ENCODE assay signal across 1 cellular context in genomic region chr11:34357646-34358257, GRCh38.
TF ChIP-seq lines count a peak whose summit lies in the region.

ABTB2 (minus strand) TSS chr11:34358010.

TF ChIP-seq in HepG2, 621 proteins besides CTCF, POLR2A, EP300 and RAD21 (continued from another document and continues in another):
- TF ChIP-seq USF2 (IDR thresholded peaks at IDR 0.05; ENCODE audit: low read depth, low read length) (no peak), USF2 (CRISPR knock-in tag; IDR thresholded peaks at IDR 0.05; ENCODE audit: borderline replicate concordance) (no peak), ZNF747 (CRISPR knock-in tag; IDR thresholded peaks at IDR 0.05; ENCODE audit: borderline replicate concordance) (no peak), SMYD3 (CRISPR knock-in tag; IDR thresholded peaks at IDR 0.05) (no peak), HIVEP1 (CRISPR knock-in tag; IDR thresholded peaks at IDR 0.05) (peak; percentile 61; the same call in 1 of the 2 replicates), ZNF335 (CRISPR knock-in tag; IDR thresholded peaks at IDR 0.05) (no peak), CBX5 (CRISPR knock-in tag; IDR thresholded peaks at IDR 0.05; ENCODE audit: borderline replicate concordance) (no peak), HCFC1 (IDR thresholded peaks at IDR 0.05; ENCODE audit: low read depth, low read length) (no peak), JDP2 (CRISPR knock-in tag; IDR thresholded peaks at IDR 0.05; ENCODE audit: borderline replicate concordance) (no peak; the same call in 1 of the 2 replicates), ZC3H13 (CRISPR knock-in tag; IDR thresholded peaks at IDR 0.05) (peak; percentile 76; the same call in 1 of the 2 replicates), ZNF746 (CRISPR knock-in tag; IDR thresholded peaks at IDR 0.05) (no peak), KDM5A (IDR thresholded peaks at IDR 0.05; ENCODE audit: borderline replicate concordance, low read length) (no peak), ZSCAN30 (CRISPR knock-in tag; IDR thresholded peaks at IDR 0.05) (no peak), TAF15 (IDR thresholded peaks at IDR 0.05; ENCODE audit: low read depth, low read length, poor library complexity, severe bottlenecking) (no peak), SCMH1 (CRISPR knock-in tag; IDR thresholded peaks at IDR 0.05; ENCODE audit: borderline replicate concordance) (no peak), DR1 (CRISPR knock-in tag; IDR thresholded peaks at IDR 0.05) (peak; percentile 91), ZNF280B (CRISPR knock-in tag; IDR thresholded peaks at IDR 0.05; ENCODE audit: borderline replicate concordance) (no peak), ZNF577 (CRISPR knock-in tag; IDR thresholded peaks at IDR 0.05; ENCODE audit: borderline replicate concordance, low read depth) (no peak), NR2F1 (CRISPR knock-in tag; IDR thresholded peaks at IDR 0.05) (no peak), FOXP4 (CRISPR knock-in tag; IDR thresholded peaks at IDR 0.05) (no peak), SALL2 (CRISPR knock-in tag; IDR thresholded peaks at IDR 0.05) (peak; percentile 31; the same call in 1 of the 2 replicates), TFDP1 (CRISPR knock-in tag; IDR thresholded peaks at IDR 0.05; ENCODE audit: borderline replicate concordance) (no peak), JARID2 (CRISPR knock-in tag; IDR thresholded peaks at IDR 0.05; ENCODE audit: insufficient replicate concordance) (no peak), ZNF343 (CRISPR knock-in tag; IDR thresholded peaks at IDR 0.05) (no peak), ZBTB38 (CRISPR knock-in tag; IDR thresholded peaks at IDR 0.05) (no peak), LRRFIP1 (CRISPR knock-in tag; conservative IDR thresholded peaks at IDR 0.05) (no peak), ZNF639 (CRISPR knock-in tag; conservative IDR thresholded peaks at IDR 0.05) (no peak), PAWR (CRISPR knock-in tag; IDR thresholded peaks at IDR 0.05; ENCODE audit: borderline replicate concordance) (no peak)
- TF ChIP-seq, protein P1, sequence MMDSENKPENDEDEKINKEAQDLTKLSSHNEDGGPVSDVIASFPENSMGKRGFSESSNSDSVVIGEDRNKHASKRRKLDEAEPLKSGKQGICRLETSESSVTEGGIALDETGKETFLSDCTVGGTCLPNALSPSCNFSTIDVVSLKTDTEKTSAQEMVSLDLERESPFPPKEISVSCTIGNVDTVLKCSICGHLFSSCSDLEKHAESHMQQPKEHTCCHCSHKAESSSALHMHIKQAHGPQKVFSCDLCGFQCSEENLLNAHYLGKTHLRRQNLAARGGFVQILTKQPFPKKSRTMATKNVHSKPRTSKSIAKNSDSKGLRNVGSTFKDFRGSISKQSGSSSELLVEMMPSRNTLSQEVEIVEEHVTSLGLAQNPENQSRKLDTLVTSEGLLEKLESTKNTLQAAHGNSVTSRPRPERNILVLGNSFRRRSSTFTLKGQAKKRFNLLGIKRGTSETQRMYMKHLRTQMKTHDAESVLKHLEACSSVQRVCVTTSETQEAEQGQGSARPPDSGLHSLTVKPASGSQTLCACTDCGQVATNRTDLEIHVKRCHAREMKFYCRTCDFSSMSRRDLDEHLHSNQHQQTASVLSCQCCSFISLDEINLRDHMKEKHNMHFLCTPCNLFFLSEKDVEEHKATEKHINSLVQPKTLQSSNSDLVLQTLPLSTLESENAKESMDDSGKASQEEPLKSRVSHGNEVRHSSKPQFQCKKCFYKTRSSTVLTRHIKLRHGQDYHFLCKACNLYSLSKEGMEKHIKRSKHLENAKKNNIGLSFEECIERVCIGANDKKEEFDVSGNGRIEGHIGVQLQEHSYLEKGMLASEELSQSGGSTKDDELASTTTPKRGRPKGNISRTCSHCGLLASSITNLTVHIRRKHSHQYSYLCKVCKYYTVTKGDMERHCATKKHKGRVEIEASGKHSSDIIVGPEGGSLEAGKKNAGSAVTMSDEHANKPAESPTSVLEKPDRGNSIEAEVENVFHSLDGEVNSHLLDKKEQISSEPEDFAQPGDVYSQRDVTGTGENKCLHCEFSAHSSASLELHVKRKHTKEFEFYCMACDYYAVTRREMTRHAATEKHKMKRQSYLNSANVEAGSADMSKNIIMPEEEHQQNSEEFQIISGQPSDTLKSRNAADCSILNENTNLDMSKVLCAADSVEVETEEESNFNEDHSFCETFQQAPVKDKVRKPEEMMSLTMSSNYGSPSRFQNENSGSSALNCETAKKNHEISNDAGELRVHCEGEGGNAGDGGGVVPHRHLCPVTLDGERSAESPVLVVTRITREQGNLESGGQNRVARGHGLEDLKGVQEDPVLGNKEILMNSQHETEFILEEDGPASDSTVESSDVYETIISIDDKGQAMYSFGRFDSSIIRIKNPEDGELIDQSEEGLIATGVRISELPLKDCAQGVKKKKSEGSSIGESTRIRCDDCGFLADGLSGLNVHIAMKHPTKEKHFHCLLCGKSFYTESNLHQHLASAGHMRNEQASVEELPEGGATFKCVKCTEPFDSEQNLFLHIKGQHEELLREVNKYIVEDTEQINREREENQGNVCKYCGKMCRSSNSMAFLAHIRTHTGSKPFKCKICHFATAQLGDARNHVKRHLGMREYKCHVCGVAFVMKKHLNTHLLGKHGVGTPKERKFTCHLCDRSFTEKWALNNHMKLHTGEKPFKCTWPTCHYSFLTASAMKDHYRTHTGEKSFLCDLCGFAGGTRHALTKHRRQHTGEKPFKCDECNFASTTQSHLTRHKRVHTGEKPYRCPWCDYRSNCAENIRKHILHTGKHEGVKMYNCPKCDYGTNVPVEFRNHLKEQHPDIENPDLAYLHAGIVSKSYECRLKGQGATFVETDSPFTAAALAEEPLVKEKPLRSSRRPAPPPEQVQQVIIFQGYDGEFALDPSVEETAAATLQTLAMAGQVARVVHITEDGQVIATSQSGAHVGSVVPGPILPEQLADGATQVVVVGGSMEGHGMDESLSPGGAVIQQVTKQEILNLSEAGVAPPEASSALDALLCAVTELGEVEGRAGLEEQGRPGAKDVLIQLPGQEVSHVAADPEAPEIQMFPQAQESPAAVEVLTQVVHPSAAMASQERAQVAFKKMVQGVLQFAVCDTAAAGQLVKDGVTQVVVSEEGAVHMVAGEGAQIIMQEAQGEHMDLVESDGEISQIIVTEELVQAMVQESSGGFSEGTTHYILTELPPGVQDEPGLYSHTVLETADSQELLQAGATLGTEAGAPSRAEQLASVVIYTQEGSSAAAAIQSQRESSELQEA (CRISPR knock-in tag; IDR thresholded peaks at IDR 0.05; ENCODE audit: not compliant biosample characterization) = no peak
- TF ChIP-seq, protein P2, sequence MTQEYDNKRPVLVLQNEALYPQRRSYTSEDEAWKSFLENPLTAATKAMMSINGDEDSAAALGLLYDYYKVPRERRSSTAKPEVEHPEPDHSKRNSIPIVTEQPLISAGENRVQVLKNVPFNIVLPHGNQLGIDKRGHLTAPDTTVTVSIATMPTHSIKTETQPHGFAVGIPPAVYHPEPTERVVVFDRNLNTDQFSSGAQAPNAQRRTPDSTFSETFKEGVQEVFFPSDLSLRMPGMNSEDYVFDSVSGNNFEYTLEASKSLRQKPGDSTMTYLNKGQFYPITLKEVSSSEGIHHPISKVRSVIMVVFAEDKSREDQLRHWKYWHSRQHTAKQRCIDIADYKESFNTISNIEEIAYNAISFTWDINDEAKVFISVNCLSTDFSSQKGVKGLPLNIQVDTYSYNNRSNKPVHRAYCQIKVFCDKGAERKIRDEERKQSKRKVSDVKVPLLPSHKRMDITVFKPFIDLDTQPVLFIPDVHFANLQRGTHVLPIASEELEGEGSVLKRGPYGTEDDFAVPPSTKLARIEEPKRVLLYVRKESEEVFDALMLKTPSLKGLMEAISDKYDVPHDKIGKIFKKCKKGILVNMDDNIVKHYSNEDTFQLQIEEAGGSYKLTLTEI (CRISPR knock-in tag; conservative IDR thresholded peaks at IDR 0.05) = no peak
- TF ChIP-seq, protein P3, sequence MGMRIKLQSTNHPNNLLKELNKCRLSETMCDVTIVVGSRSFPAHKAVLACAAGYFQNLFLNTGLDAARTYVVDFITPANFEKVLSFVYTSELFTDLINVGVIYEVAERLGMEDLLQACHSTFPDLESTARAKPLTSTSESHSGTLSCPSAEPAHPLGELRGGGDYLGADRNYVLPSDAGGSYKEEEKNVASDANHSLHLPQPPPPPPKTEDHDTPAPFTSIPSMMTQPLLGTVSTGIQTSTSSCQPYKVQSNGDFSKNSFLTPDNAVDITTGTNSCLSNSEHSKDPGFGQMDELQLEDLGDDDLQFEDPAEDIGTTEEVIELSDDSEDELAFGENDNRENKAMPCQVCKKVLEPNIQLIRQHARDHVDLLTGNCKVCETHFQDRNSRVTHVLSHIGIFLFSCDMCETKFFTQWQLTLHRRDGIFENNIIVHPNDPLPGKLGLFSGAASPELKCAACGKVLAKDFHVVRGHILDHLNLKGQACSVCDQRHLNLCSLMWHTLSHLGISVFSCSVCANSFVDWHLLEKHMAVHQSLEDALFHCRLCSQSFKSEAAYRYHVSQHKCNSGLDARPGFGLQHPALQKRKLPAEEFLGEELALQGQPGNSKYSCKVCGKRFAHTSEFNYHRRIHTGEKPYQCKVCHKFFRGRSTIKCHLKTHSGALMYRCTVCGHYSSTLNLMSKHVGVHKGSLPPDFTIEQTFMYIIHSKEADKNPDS (CRISPR knock-in tag; IDR thresholded peaks at IDR 0.05) = no peak
